Comparison of ENCODE assay signal across 2 cellular contexts in genomic region chr1:11320153-11320936, GRCh38.
TF ChIP-seq lines count a peak whose summit lies in the region.

No MANE protein-coding gene starts in this region.

TF ChIP-seq in HEK293, 187 proteins besides CTCF, POLR2A, EP300 and RAD21 (continued from another document):
- TF ChIP-seq ZFHX2 (tag by site-specific recombination; conservative IDR thresholded peaks at IDR 0.05) (0 out of 2 replicates have a peak, but pooled peaks have one; percentile 7), GLIS1 (tag by site-specific recombination; IDR thresholded peaks at IDR 0.05) (no peak), EGR2 (tag by site-specific recombination; IDR thresholded peaks at IDR 0.05; ENCODE audit: low read depth) (peak; percentile 39; the same call in 1 of the 2 replicates), ZNF280D (tag by site-specific recombination; IDR thresholded peaks at IDR 0.05) (no peak)

TF ChIP-seq in endothelial cell of umbilical vein, 7 proteins besides CTCF, POLR2A, EP300 and RAD21 (continued from another document):
- TF ChIP-seq JUN (IDR thresholded peaks at IDR 0.05; ENCODE audit: borderline replicate concordance, insufficient read depth, insufficient read length, low read depth), result no peak
- TF ChIP-seq, protein P1, sequence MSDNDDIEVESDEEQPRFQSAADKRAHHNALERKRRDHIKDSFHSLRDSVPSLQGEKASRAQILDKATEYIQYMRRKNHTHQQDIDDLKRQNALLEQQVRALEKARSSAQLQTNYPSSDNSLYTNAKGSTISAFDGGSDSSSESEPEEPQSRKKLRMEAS (IDR thresholded peaks at IDR 0.05; ENCODE audit: insufficient read depth, insufficient read length), result no peak
- TF ChIP-seq POLR2AphosphoS5 (IDR thresholded peaks at IDR 0.05; ENCODE audit: insufficient read depth, low read depth, low read length), result no peak
- TF ChIP-seq EZH2 (IDR thresholded peaks at IDR 0.05; ENCODE audit: borderline replicate concordance, low read depth, low read length, severe bottlenecking), result no peak
- no peak for TF ChIP-seq MYC (IDR thresholded peaks at IDR 0.05; ENCODE audit: low read depth, low read length)
